Comparison of ENCODE assay signal across 27 cellular contexts in genomic region chr4:185966997-185967775, GRCh38.
A peak's percentile ranks its signal among the peaks of the same experiment; 100 is the strongest.
DNase-seq lines count a peak whose midpoint lies in the region; ATAC-seq and TF ChIP-seq lines count a peak whose summit lies in the region.
"Had no signal": no experiment of that assay in that cellular context is flagged by ENCODE, and none has a peak within 500 bp of the region (broad histone marks: within the 10 kb centered on the region; RNA-seq: fewer than 3 reads in every experiment).

No MANE protein-coding gene starts in this region.

- WGBS in GM23248 (ENCODE audit: low coverage in 1 of 2, low lambda C conversion rate in 2 of 2, missing lambda C conversion rate in 2 of 2), 2 experiments = 60 to 62% methylated on average over 4 of the region's 4 CpGs
- WGBS in thyroid gland, 2 donors = 57 to 58% methylated on average over 4 of the region's 4 CpGs

- no peaks in the 10 kb centered on the region for H3K79me2 ChIP-seq in GM23248 (ENCODE audit: insufficient read depth)

- H3F3A ChIP-seq in GM23248 (ENCODE audit: insufficient read depth) = no peaks in the 10 kb centered on the region

- H3K4me1 ChIP-seq in GM23248 (ENCODE audit: insufficient read depth) (no peaks in the 10 kb centered on the region), RWPE2 (ENCODE audit: insufficient read depth, poor library complexity, severe bottlenecking) (peaks cover 7% of the 10 kb centered on the region), thyroid gland (peaks cover 24 to 33% of the 10 kb centered on the region in 2 donors)
- H3K4me1 ChIP-seq: BE2C, pancreas, right lobe of liver, stomach, transverse colon had no signal

- TF ChIP-seq CTCF in RWPE2 (IDR thresholded peaks at IDR 0.05; ENCODE audit: poor library complexity, severe bottlenecking) (no peak), thyroid gland (IDR thresholded peaks at IDR 0.05) (no peak)

- no peak overlapping the region for H3K4me3 ChIP-seq in GM23248
- H3K4me3 ChIP-seq in RWPE2 (ENCODE audit: severe bottlenecking) = no peak overlapping the region
- H3K4me3 ChIP-seq in thyroid gland (replicated peaks in 1 of 3) = no peak overlapping the region
- H3K4me3 ChIP-seq: dorsolateral prefrontal cortex, heart right ventricle, pancreas, right lobe of liver, stomach, transverse colon had no signal

- H3K9me3 ChIP-seq in GM23248 (ENCODE audit: low read depth) = no peaks in the 10 kb centered on the region
- no peaks in the 10 kb centered on the region for H3K9me3 ChIP-seq in RWPE2 (ENCODE audit: severe bottlenecking)
- H3K9me3 ChIP-seq in thyroid gland = no peaks in the 10 kb centered on the region
- H3K9me3 ChIP-seq: BE2C, right lobe of liver, transverse colon had no signal

- peak overlapping the region; percentile 25 for H3K4me2 ChIP-seq in GM23248 (ENCODE audit: unreplicated experiment)

- DNase-seq in GM23248 = peak; percentile 13
- no peak for DNase-seq in RWPE2 (ENCODE audit: low spot score)
- DNase-seq in fibroblast of peridontal ligament (ENCODE audit: extremely low read depth) = peak; percentile 53
- peak; percentile 57 to 68 for DNase-seq in thyroid gland
- DNase-seq in NCI-H2196 (lab: John Stamatoyannopoulos, UW; ENCODE audit: unreplicated experiment) = no peak
- no peak for DNase-seq in Ammon's horn (ENCODE audit: low spot score)
- DNase-seq in activated CD4-positive, alpha-beta T cell treated with anti-CD3 and anti-CD28 coated beads, Interleukin-2, amount 50 U/mL, for 1 hour = no peak
- DNase-seq: activated CD4-positive, alpha-beta T cell treated with anti-CD3 and anti-CD28 coated beads for 4 hours; activated naive CD4-positive, alpha-beta T cell treated with Interleukin-2 at 50 U/mL for 16 hours; activated T-cell treated with anti-CD3 and anti-CD28 coated beads, Interleukin-2, amount 50 U/mL, for 48 hours; BE2C; central memory CD4-positive, alpha-beta T cell; COR-L47; DMS79; dorsolateral prefrontal cortex; GF-D8; GOT3; heart right ventricle; naive thymus-derived CD8-positive, alpha-beta T cell; NCI-H146; NCI-H524; NK-92 treated with Interleukin-12 subunit alpha and Interleukin-12 subunit beta, amount 100 ng/mL, for 24 hours; pancreas; right lobe of liver; stomach; transverse colon had no signal

- no peak overlapping the region for H3K9ac ChIP-seq in GM23248

- H3K27ac ChIP-seq in GM23248 (no peak overlapping the region), RWPE2 (ENCODE audit: poor library complexity, severe bottlenecking) (no peak overlapping the region), thyroid gland (peak overlapping the region; percentile 82 to 84 (median 83))
- H3K27ac ChIP-seq: pancreas, stomach, transverse colon had no signal

- H4K20me1 ChIP-seq in GM23248 (ENCODE audit: insufficient read depth) = no peaks in the 10 kb centered on the region

- in situ Hi-C loops in GM23248 (cut with MboI) = no loop called here

- ATAC-seq in RWPE2 (ENCODE audit: low read depth) = peak; percentile 49; the same call in 1 of the 3 replicates
- ATAC-seq: left lobe of liver; naive thymus-derived CD8-positive, alpha-beta T cell; pancreas had no signal

- intact Hi-C loops in thyroid gland (cut with DNase I) = no loop called here

- H2AFZ ChIP-seq in GM23248 = no peak overlapping the region

- no peaks in the 10 kb centered on the region for H3K36me3 ChIP-seq in GM23248 (ENCODE audit: low read depth)
- H3K36me3 ChIP-seq in RWPE2 (ENCODE audit: low read depth) = no peaks in the 10 kb centered on the region
- no peaks in the 10 kb centered on the region for H3K36me3 ChIP-seq in thyroid gland
- H3K36me3 ChIP-seq: BE2C, heart right ventricle, pancreas, right lobe of liver, stomach, transverse colon had no signal

- 0 out of 2 replicates have a peak, but pooled peaks cover under 1% of the 10 kb centered on the region for H3K27me3 ChIP-seq in GM23248 (replicated peaks; ENCODE audit: insufficient read depth)
- H3K27me3 ChIP-seq in RWPE2 (ENCODE audit: insufficient read depth, poor library complexity, severe bottlenecking) = no peaks in the 10 kb centered on the region
- no peaks in the 10 kb centered on the region for H3K27me3 ChIP-seq in thyroid gland
- H3K27me3 ChIP-seq: BE2C, dorsolateral prefrontal cortex, heart right ventricle, pancreas, right lobe of liver, stomach, transverse colon had no signal

- H3K9me2 ChIP-seq in GM23248 (ENCODE audit: insufficient read depth) = no peaks in the 10 kb centered on the region

- no peak for TF ChIP-seq POLR2A in thyroid gland (IDR thresholded peaks at IDR 0.05)

Comparison
In these comparisons a context has a peak if more than half of its experiments do, and no peak if none do; other contexts are left out.
1. DNase-seq: peak in GM23248 (single experiment), fibroblast of peridontal ligament (single experiment) and thyroid gland (2 of 2); none in RWPE2 (single experiment), NCI-H2196 (single experiment), Ammon's horn (single experiment) and activated CD4-positive, alpha-beta T cell treated with anti-CD3 and anti-CD28 coated beads, Interleukin-2, amount 50 U/mL, for 1 hour (single experiment).
2. H3K27ac ChIP-seq: peak in thyroid gland (3 of 3); none in GM23248 (single experiment) and RWPE2 (single experiment).